Comparison of ENCODE assay signal across 25 cellular contexts in the genomic region with DNA sequence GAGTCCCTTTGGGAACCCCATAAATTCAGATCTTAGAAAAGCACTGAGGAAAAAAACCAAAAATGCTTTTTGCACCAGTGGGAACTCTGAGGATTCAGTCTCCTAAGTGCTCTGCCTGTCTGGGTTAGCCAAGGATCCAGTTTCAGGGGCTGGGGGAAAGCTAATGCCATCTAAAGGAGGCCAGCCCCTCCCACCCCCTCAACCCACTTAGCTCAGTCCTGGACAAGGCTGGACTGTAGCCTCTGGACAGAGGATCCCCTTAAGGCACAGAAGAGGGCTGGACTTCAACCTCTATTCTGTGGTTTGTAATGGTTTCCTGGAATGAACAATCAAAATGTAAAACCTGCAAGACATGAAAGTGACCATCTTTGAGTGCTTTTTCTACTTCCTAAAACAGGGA.
"Had no signal": no experiment of that assay in that cellular context is flagged by ENCODE, and none has a peak within 500 bp of the region (broad histone marks: within the 10 kb centered on the region; RNA-seq: fewer than 3 reads in every experiment).

No MANE protein-coding gene starts in this region.

- H3K9me3 ChIP-seq: esophagus muscularis mucosa, left lung, prostate gland, right atrium auricular region, testis, tibial artery had no signal

- H3K27ac Mint-ChIP-seq: immature natural killer cell; naive thymus-derived CD4-positive, alpha-beta T cell; stimulated activated memory B cell treated with anti-CD40 and anti-IgM and Interleukin-4, amounts not matched to agents 10 μg/mL and 1 μg/mL and 100 μg/mL, for 72 hours; type B pancreatic cell had no signal

- DNase-seq: dermis blood vessel endothelial cell; effector memory CD4-positive, alpha-beta T cell; foreskin keratinocyte; hypothalamus; immature natural killer cell; left lung; mesendoderm; midbrain; naive thymus-derived CD4-positive, alpha-beta T cell; nucleus accumbens; stimulated activated CD4-positive, alpha-beta T cell treated with anti-CD3 and anti-CD28 coated beads, Interleukin-12 subunit alpha, Interleukin-12 subunit beta, amount 100 ng/mL, for 4 hours; stimulated activated CD4-positive, alpha-beta T cell treated with anti-CD3 and anti-CD28 coated beads, Interleukin-2, amount 100 ng/mL, for 24 hours; stimulated activated CD4-positive, alpha-beta T cell treated with anti-CD3 and anti-CD28 coated beads, Interleukin-4, amount 100 ng/mL, for 4 hours; stimulated activated naive CD8-positive, alpha-beta T cell treated with anti-CD3 and anti-CD28 coated beads, Interleukin-15, Interleukin-2, amounts not matched to agents 100 U/mL and 50 U/mL, for 24 hours; substantia nigra; testis; tibial artery had no signal

- H3K4me3 ChIP-seq: coronary artery, esophagus muscularis mucosa, left lung, prostate gland, right atrium auricular region, smooth muscle cell, testis, tibial artery had no signal

- H3K27ac ChIP-seq: coronary artery, esophagus muscularis mucosa, foreskin keratinocyte, left lung, prostate gland, right atrium auricular region, testis, tibial artery had no signal

- H3K36me3 ChIP-seq: esophagus muscularis mucosa, left lung, prostate gland, right atrium auricular region, tibial artery had no signal

- H3K36me3 Mint-ChIP-seq: immature natural killer cell; naive thymus-derived CD4-positive, alpha-beta T cell; stimulated activated memory B cell treated with anti-CD40 and anti-IgM and Interleukin-4, amounts not matched to agents 10 μg/mL and 1 μg/mL and 100 μg/mL, for 72 hours; type B pancreatic cell had no signal

- H3K9me3 Mint-ChIP-seq: nephron had no signal

- H3K4me1 ChIP-seq: esophagus muscularis mucosa, foreskin keratinocyte, left lung, prostate gland, right atrium auricular region, testis had no signal

- H3K4me3 Mint-ChIP-seq: immature natural killer cell; naive thymus-derived CD4-positive, alpha-beta T cell; nephron; stimulated activated memory B cell treated with anti-CD40 and anti-IgM and Interleukin-4, amounts not matched to agents 10 μg/mL and 1 μg/mL and 100 μg/mL, for 72 hours; type B pancreatic cell had no signal

- H3K27me3 Mint-ChIP-seq: stimulated activated memory B cell treated with anti-CD40 and anti-IgM and Interleukin-4, amounts not matched to agents 10 μg/mL and 1 μg/mL and 100 μg/mL, for 72 hours had no signal

- H3K4me1 Mint-ChIP-seq: immature natural killer cell; naive thymus-derived CD4-positive, alpha-beta T cell; stimulated activated memory B cell treated with anti-CD40 and anti-IgM and Interleukin-4, amounts not matched to agents 10 μg/mL and 1 μg/mL and 100 μg/mL, for 72 hours had no signal

- H3K27me3 ChIP-seq: esophagus muscularis mucosa, foreskin keratinocyte, left lung, right atrium auricular region, testis, tibial artery had no signal
